Comparison of ENCODE assay signal across 8 cellular contexts in genomic region chr16:30052671-30053372, GRCh38. TPM values are rescaled to one million over a fixed set of nuclear protein-coding genes. Genes with fewer than 3 reads are reported as not detected.
DNase-seq lines count a peak whose midpoint lies in the region; ATAC-seq, FAIRE-seq and TF ChIP-seq lines count a peak whose summit lies in the region.

No MANE protein-coding gene starts in this region.

- H3K36me3 Mint-ChIP-seq in activated naive CD4-positive, alpha-beta T cell treated with anti-CD3 and anti-CD28 coated beads, Interleukin-2, amount 10 ng/mL, durations not matched to agents 7 days and 5 days = peaks cover 2% of the 10 kb centered on the region

- DNase-seq in D721Med (ENCODE audit: insufficient read length, low spot score) (peak; percentile 99), H54 (ENCODE audit: insufficient read length, low spot score) (peak; percentile 85), NCI-H1048 (lab: John Stamatoyannopoulos, UW) (peak; percentile 84), SK-N-MC (ENCODE audit: low read depth, low spot score) (peak; percentile 28), glomerular visceral epithelial cell (ENCODE audit: extremely low spot score) (peak; percentile 92), omental fat pad (ENCODE audit: low spot score) (peak; percentile 90), superior temporal gyrus (ENCODE audit: extremely low spot score) (peak; percentile 83)
- DNase-seq in activated naive CD4-positive, alpha-beta T cell treated with anti-CD3 and anti-CD28 coated beads, Interleukin-2, amount 10 ng/mL, durations not matched to agents 7 days and 5 days = peak; percentile 94

- H3K4me1 Mint-ChIP-seq in activated naive CD4-positive, alpha-beta T cell treated with anti-CD3 and anti-CD28 coated beads, Interleukin-2, amount 10 ng/mL, durations not matched to agents 7 days and 5 days = peaks cover 43% of the 10 kb centered on the region

- no peaks in the 10 kb centered on the region for H3K9me3 ChIP-seq in SK-N-MC (ENCODE audit: low read depth, low read length)

- H3K27me3 Mint-ChIP-seq in activated naive CD4-positive, alpha-beta T cell treated with anti-CD3 and anti-CD28 coated beads, Interleukin-2, amount 10 ng/mL, durations not matched to agents 7 days and 5 days = peaks cover 27% of the 10 kb centered on the region

- TF ChIP-seq POLR2A in H54 (IDR thresholded peaks at IDR 0.05; ENCODE audit: low read depth, low read length) = no peak

- peak overlapping the region; percentile 85 for H3K27ac Mint-ChIP-seq in activated naive CD4-positive, alpha-beta T cell treated with anti-CD3 and anti-CD28 coated beads, Interleukin-2, amount 10 ng/mL, durations not matched to agents 7 days and 5 days

- no peaks in the 10 kb centered on the region for H3K9me3 Mint-ChIP-seq in activated naive CD4-positive, alpha-beta T cell treated with anti-CD3 and anti-CD28 coated beads, Interleukin-2, amount 10 ng/mL, durations not matched to agents 7 days and 5 days

- ATAC-seq in omental fat pad (ENCODE audit: low FRiP score) = peak; percentile 76

- peak overlapping the region; percentile 79 for H3K9ac ChIP-seq in SK-N-MC (ENCODE audit: insufficient read length)

- H3K4me3 ChIP-seq in SK-N-MC = peak overlapping the region; percentile 97

- CTCF ChIA-PET in activated naive CD4-positive, alpha-beta T cell treated with anti-CD3 and anti-CD28 coated beads, Interleukin-2, amount 10 ng/mL, durations not matched to agents 7 days and 5 days (lab: Charles Lee) = interaction anchor here (3.2 kb wide), 1 partner anchor 21 kb away, joined by 15 read pairs; the partner anchor contains the start of gene TLCD3B

- peaks cover 15% of the 10 kb centered on the region; the same call in 1 of the 2 replicates for H3K36me3 ChIP-seq in SK-N-MC (ENCODE audit: insufficient read depth, low read length)

- peak overlapping the region; percentile 89 for H3K4me3 Mint-ChIP-seq in activated naive CD4-positive, alpha-beta T cell treated with anti-CD3 and anti-CD28 coated beads, Interleukin-2, amount 10 ng/mL, durations not matched to agents 7 days and 5 days

- peak overlapping the region; percentile 89 for H3K27ac ChIP-seq in SK-N-MC

- FAIRE-seq in D721Med (lab: Jason Lieb, UNC) (no peak), H54 (lab: Jason Lieb, UNC) (no peak)

- TF ChIP-seq CTCF in D721Med (IDR thresholded peaks at IDR 0.05; ENCODE audit: insufficient read depth, missing control alignments) (no peak), omental fat pad (IDR thresholded peaks at IDR 0.05) (no peak)

RNA-seq across cellular contexts. Expression of gene ALDOA, which starts 12.7 kb away (rescaled TPM):
- 100 to 1,000 TPM; 468 to 864 (median 772) TPM for total RNA-seq in omental fat pad

RNA-seq across cellular contexts. Expression of gene TLCD3B, which starts 21.8 kb away (rescaled TPM):
- total RNA-seq in omental fat pad = not detected

RNA-seq across cellular contexts. Expression of gene PPP4C, which starts 23.0 kb away (rescaled TPM):
- 10 to 100 TPM; 49.8 to 59.1 (median 56.3) TPM for total RNA-seq in omental fat pad

RNA-seq across cellular contexts. Expression of gene C16orf92, which starts 29.8 kb away (rescaled TPM):
- total RNA-seq in omental fat pad = not detected

RNA-seq across cellular contexts. Expression of gene TBX6, which starts 38.9 kb away (rescaled TPM):
- total RNA-seq in omental fat pad = under 1 TPM in 2 of 4 donors, not detected in 2; 0.36 to 0.56 TPM

Comparison
In these comparisons a context has a peak if more than half of its experiments do, and no peak if none do; other contexts are left out.
1. Peak in every context shown above with its lines: DNase-seq, ATAC-seq, H3K4me3 ChIP-seq and H3K27ac ChIP-seq.
2. DNase-seq: peak in every context shown above with its lines; median percentile 99 in D721Med; 94 in activated naive CD4-positive, alpha-beta T cell treated with anti-CD3 and anti-CD28 coated beads, Interleukin-2, amount 10 ng/mL, durations not matched to agents 7 days and 5 days; 92 in glomerular visceral epithelial cell; 90 in omental fat pad; 85 in H54; 84 in NCI-H1048; 83 in superior temporal gyrus; 28 in SK-N-MC.